Comparison of ENCODE assay signal across 10 cellular contexts in the genomic region with DNA sequence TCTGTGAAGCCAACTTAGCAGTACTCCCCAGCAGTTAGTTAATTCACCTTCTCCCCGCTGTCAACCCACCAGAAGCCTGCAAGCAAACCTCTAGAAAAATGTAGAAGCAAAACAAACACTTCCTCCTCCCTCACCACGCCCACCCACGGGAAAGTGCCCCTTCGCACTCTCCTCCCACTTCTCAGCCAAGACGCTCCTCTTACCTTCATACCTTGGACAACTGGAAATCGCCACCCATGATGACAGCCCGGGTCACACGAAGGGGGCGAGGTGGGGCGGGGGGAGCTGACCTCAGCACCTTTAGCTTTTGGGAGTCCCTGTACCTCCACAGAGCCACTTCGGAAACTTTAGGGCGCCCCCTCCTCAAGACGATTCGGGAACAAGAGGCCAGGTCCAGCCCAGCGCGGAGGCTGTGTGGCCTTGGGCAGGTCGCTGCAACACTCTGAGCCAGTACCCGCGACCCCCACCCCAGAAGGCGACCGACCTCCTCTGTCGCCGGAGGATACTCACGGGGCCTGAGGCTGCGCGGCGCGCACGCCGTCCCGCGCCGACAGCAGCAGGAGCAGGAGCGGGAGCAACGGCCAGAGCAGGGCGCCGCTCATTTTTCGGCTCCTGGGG. TPM values are rescaled to one million over a fixed set of nuclear protein-coding genes. Genes with fewer than 3 reads are reported as not detected.
DNase-seq lines count a peak whose midpoint lies in the region; ATAC-seq and TF ChIP-seq lines count a peak whose summit lies in the region.
"Had no signal": no experiment of that assay in that cellular context is flagged by ENCODE, and none has a peak within 500 bp of the region (broad histone marks: within the 10 kb centered on the region; RNA-seq: fewer than 3 reads in every experiment).

No MANE protein-coding gene starts in this region.

- TF ChIP-seq CTCF in brain (conservative IDR thresholded peaks at IDR 0.05), result no peak
- TF ChIP-seq CTCF in lung (IDR thresholded peaks at IDR 0.05; ENCODE audit: control extremely low read depth, extremely low read depth), result no peak
- TF ChIP-seq CTCF in transverse colon (IDR thresholded peaks at IDR 0.05), result no peak
- no peak for TF ChIP-seq CTCF in ovary (IDR thresholded peaks at IDR 0.05)
- TF ChIP-seq CTCF in GM10266 (IDR thresholded peaks at IDR 0.05; ENCODE audit: control insufficient read depth, insufficient read depth, low read depth, missing control alignments), result no peak

- TF ChIP-seq POLR2A in transverse colon (IDR thresholded peaks at IDR 0.05) (no peak), ovary (IDR thresholded peaks at IDR 0.05) (no peak)

- H3K27me3 Mint-ChIP-seq in brain, result peaks cover 41% of the 10 kb centered on the region

- peaks cover 16% of the 10 kb centered on the region for H3K4me1 Mint-ChIP-seq in brain

- in situ Hi-C loops in transverse colon (cut with MboI; ENCODE audit: low pct_ligation_motif_present in 1 of 4, low pct_unique_long_range_greater_than_20kb in 1 of 4, low sequenced_read_pairs in 3 of 4), result loop anchor here in 1 of 4 donors (25.0 kb wide), 1 partner anchor 264 kb away; no protein-coding TSS in a partner anchor

- intact Hi-C loops in transverse colon (cut with DNase I; ENCODE audit: low total_unique reads), result loop anchor here (5.0 kb wide), 1 partner anchor 1869 kb away; no protein-coding TSS in a partner anchor
- intact Hi-C loops in head of caudate nucleus (cut with DNase I), result no loop called here
- intact Hi-C loops in ovary (cut with DNase I), result no loop called here

- ATAC-seq in lung (ENCODE audit: insufficient read depth, low FRiP score), result no peak

- H3K9me3 ChIP-seq in lung (ENCODE audit: control insufficient read depth in 2 of 2, insufficient read depth in 1 of 2, low read length in 1 of 2) (peaks cover 0 to 8% of the 10 kb centered on the region in 2 donors), transverse colon (peaks cover 0 to 4% of the 10 kb centered on the region in 2 donors), ovary (peaks cover 0 to 4% of the 10 kb centered on the region in 2 donors)

- no peak for TF ChIP-seq EP300 in transverse colon (IDR thresholded peaks at IDR 0.05; ENCODE audit: low read depth)
- TF ChIP-seq EP300 in ovary (IDR thresholded peaks at IDR 0.05), result no peak

- 0 to 1% methylated on average over 32 to 38 of the region's 38 CpGs for WGBS in lung, 2 donors
- 1% methylated on average over 24 of the region's 38 CpGs; no CpG with 5 or more reads in 1 of the 2 donors for WGBS in transverse colon (ENCODE audit: low coverage in 1 of 2), 2 donors
- 0 to 1% (median 1%) methylated on average over 14 to 38 of the region's 38 CpGs for WGBS in ovary, 3 donors

- H3K4me1 ChIP-seq in lung (ENCODE audit: control insufficient read depth in 2 of 2, insufficient read depth in 2 of 2, low read length in 2 of 2) (peaks cover 0 to 17% of the 10 kb centered on the region in 2 donors), transverse colon (peaks cover 0 to 14% (median 8%) of the 10 kb centered on the region in 4 donors), ovary (ENCODE audit: insufficient read depth) (no peaks in the 10 kb centered on the region)

- H3K27ac ChIP-seq in lung (ENCODE audit: low read depth in 1 of 2, low read length in 1 of 2) (peak overlapping the region in 1 of 2 donors; percentile 75), transverse colon (no peak overlapping the region), ovary (no peak overlapping the region)

- H3K36me3 ChIP-seq in lung (ENCODE audit: control insufficient read depth in 2 of 2, insufficient read depth in 2 of 2, low read length in 2 of 2), result no peaks in the 10 kb centered on the region
- H3K36me3 ChIP-seq in transverse colon, result no peaks in the 10 kb centered on the region
- H3K36me3 ChIP-seq in ovary, result no peaks in the 10 kb centered on the region

- peak; percentile 4 for DNase-seq in activated naive CD4-positive, alpha-beta T cell treated with Interleukin-2 at 50 U/mL for 16 hours
- no peak for DNase-seq in activated naive CD4-positive, alpha-beta T cell treated with anti-CD3 and anti-CD28 coated beads, Interleukin-2, amount 50 U/mL, for 16 hours
- peak; percentile 67 for DNase-seq in lung (ENCODE audit: low spot score)
- peak; percentile 26 for DNase-seq in transverse colon
- no peak for DNase-seq in head of caudate nucleus
- no peak for DNase-seq in ovary
- DNase-seq in GM10266 (ENCODE audit: extremely low spot score), result no peak
- DNase-seq: AML-193, SHP77 had no signal

- peak overlapping the region; percentile 49 for H3K4me3 ChIP-seq in lung
- H3K4me3 ChIP-seq in transverse colon, result peak overlapping the region in 2 of 4 donors; percentile 16 to 40
- no peak overlapping the region for H3K4me3 ChIP-seq in ovary

- peaks cover 18 to 40% (median 21%) of the 10 kb centered on the region in 5 experiments for H3K9me3 Mint-ChIP-seq in brain

- peak overlapping the region; percentile 67 to 88 (median 79) for H3K4me3 Mint-ChIP-seq in brain

- H3K27me3 ChIP-seq in lung (ENCODE audit: control insufficient read depth, insufficient read depth), result no peaks in the 10 kb centered on the region
- H3K27me3 ChIP-seq in transverse colon, result peaks cover 67% of the 10 kb centered on the region
- no peaks in the 10 kb centered on the region for H3K27me3 ChIP-seq in ovary

- peaks cover 24% of the 10 kb centered on the region for H3K36me3 Mint-ChIP-seq in brain

- peak overlapping the region in 2 of 5 experiments; percentile 19 to 53 for H3K27ac Mint-ChIP-seq in brain

RNA-seq across cellular contexts. Expression of a gene that starts 0.5 kb away (rescaled TPM):
- polyA plus RNA-seq in brain (ENCODE audit: insufficient read depth, low read depth, low replicate concordance) (4.1 TPM), lung (10 to 100 TPM in 1 of 2 donors, 1 to 10 TPM in 1; 9.6 to 24.3 TPM), ovary (10 to 100 TPM in 1 of 2 donors, 1 to 10 TPM in 1; 2.4 to 11.4 TPM)
- total RNA-seq in lung (100 to 1,000 TPM in 1 of 2 donors, 10 to 100 TPM in 1; 38.5 to 143 TPM), transverse colon (10 to 100 TPM in 2 of 4 donors, 1 to 10 TPM in 2; 1.4 to 20.9 (median 7.7) TPM), ovary (10 to 100 TPM in 1 of 7 donors, 1 to 10 TPM in 6; 5.1 to 13.0 (median 7.9) TPM)

RNA-seq across cellular contexts. Expression of a gene that starts 49.1 kb away (rescaled TPM):
- polyA plus RNA-seq in brain (ENCODE audit: insufficient read depth, low read depth, low replicate concordance), result 12.7 TPM
- total RNA-seq in lung, result 1 to 10 TPM; 8.4 to 8.5 TPM
- 10 to 100 TPM in 1 of 2 donors, 1 to 10 TPM in 1; 6.1 to 13.8 TPM for polyA plus RNA-seq in lung
- total RNA-seq in transverse colon, result 10 to 100 TPM in 2 of 4 donors, 1 to 10 TPM in 2; 4.4 to 13.8 (median 10.3) TPM
- 1 to 10 TPM; 4.3 to 7.0 (median 5.5) TPM for total RNA-seq in ovary
- 1 to 10 TPM; 4.1 to 7.2 TPM for polyA plus RNA-seq in ovary

RNA-seq across cellular contexts. Expression of a gene that starts 49.4 kb away (rescaled TPM):
- polyA plus RNA-seq in brain (ENCODE audit: insufficient read depth, low read depth, low replicate concordance) (41.2 TPM), lung (10 to 100 TPM; 95.2 to 99.2 TPM), ovary (10 to 100 TPM; 25.1 to 34.1 TPM)
- total RNA-seq in lung (100 to 1,000 TPM in 1 of 2 donors, 10 to 100 TPM in 1; 44.3 to 121 TPM), transverse colon (100 to 1,000 TPM; 102 to 246 (median 151) TPM), ovary (10 to 100 TPM; 17.9 to 56.3 (median 38.4) TPM)

Comparison
In these comparisons a context has a peak if more than half of its experiments do, and no peak if none do; other contexts are left out.
1. DNase-seq: peak in activated naive CD4-positive, alpha-beta T cell treated with Interleukin-2 at 50 U/mL for 16 hours (single experiment), lung (single experiment) and transverse colon (single experiment); none in activated naive CD4-positive, alpha-beta T cell treated with anti-CD3 and anti-CD28 coated beads, Interleukin-2, amount 50 U/mL, for 16 hours (single experiment), head of caudate nucleus (0 of 42), ovary (0 of 5) and GM10266 (single experiment).